ENCODE assay signal across 17 cellular contexts in the genomic region with DNA sequence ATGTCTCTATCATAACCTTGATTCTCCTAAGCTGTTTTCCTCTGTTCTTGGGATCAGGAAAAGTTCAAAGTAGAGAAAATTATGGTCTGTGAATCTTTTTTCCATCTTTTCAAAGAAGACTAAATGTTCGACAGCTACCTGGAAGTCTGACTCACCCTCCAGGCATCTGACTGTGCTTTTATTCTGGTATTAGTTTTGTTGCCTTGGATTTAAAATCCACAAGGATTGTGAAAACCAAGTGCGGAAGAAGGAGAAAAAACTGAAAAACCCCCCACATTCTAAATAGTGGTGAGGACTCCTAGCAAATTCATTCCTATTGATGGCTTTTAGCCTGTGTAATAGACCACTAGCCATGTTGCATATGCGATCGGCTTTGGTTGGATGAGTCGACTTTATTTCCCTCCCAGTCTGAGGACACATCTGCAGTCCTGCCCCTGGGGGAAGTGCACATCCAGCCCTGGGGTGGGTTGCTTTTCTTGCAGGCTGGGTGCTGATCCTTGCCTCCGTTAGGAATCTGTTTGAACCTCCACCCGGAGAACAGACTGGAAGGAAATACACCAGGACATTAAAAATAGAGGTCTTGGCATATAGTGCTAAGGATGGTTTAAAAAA. TPM values are rescaled to one million over a fixed set of nuclear protein-coding genes. Genes with fewer than 3 reads are reported as not detected.
DNase-seq lines count a peak whose midpoint lies in the region; ATAC-seq, FAIRE-seq and TF ChIP-seq lines count a peak whose summit lies in the region.
"Had no signal": no experiment of that assay in that cellular context is flagged by ENCODE, and none has a peak within 500 bp of the region (broad histone marks: within the 10 kb centered on the region; RNA-seq: fewer than 3 reads in every experiment).

No MANE protein-coding gene starts in this region.

- peak; percentile 41 for DNase-seq in activated CD8-positive, alpha-beta memory T cell treated with anti-CD3 and anti-CD28 coated beads, Interleukin-2, amount 50 U/mL, for 48 hours
- DNase-seq in activated CD8-positive, alpha-beta memory T cell treated with anti-CD3 and anti-CD28 coated beads, Interleukin-2, amount 50 U/mL, for 4 hours: no peak
- DNase-seq in astrocyte (ENCODE audit: low read depth): no peak
- DNase-seq in islet precursor cell: peak; percentile 74
- no peak for DNase-seq in NCI-H1105 (lab: John Stamatoyannopoulos, UW)
- DNase-seq in RKO (ENCODE audit: low spot score): no peak
- DNase-seq: activated CD4-positive, alpha-beta T cell treated with anti-CD3 and anti-CD28 coated beads, Interleukin-2, amount 50 U/mL, for 48 hours; MV-4-11; naive thymus-derived CD4-positive, alpha-beta T cell; NCI-H2081 treated with DMSO at 0.1 percent for 48 hours; NCI-H748 treated with DMSO at 0.1 percent for 48 hours; stimulated activated CD4-positive, alpha-beta T cell treated with anti-CD3 and anti-CD28 coated beads, Interleukin-12 subunit alpha, Interleukin-12 subunit beta, amount 100 ng/mL, for 4 hours; stimulated activated naive CD8-positive, alpha-beta T cell treated with anti-CD3 and anti-CD28 coated beads, Interleukin-15, amount 100 ng/mL, for 72 hours had no signal

- H3K4me1 ChIP-seq in astrocyte (ENCODE audit: insufficient read depth, low read length) (no peaks in the 10 kb centered on the region), skeletal muscle tissue (ENCODE audit: control insufficient read depth in 3 of 3, insufficient read depth in 3 of 3, low read length in 3 of 3) (peaks cover 20 to 32% (median 23%) of the 10 kb centered on the region in 3 donors)

- H3K9ac ChIP-seq in astrocyte (ENCODE audit: low read length) (no peak overlapping the region), skeletal muscle tissue (ENCODE audit: low read depth in 1 of 3, low read length in 3 of 3) (no peak overlapping the region)

- H3K36me3 ChIP-seq in astrocyte (ENCODE audit: insufficient read depth, low read length) (no peaks in the 10 kb centered on the region), skeletal muscle tissue (ENCODE audit: control insufficient read depth in 3 of 3, insufficient read depth in 3 of 3, low read length in 3 of 3) (no peaks in the 10 kb centered on the region)

- no peaks in the 10 kb centered on the region for H3K79me2 ChIP-seq in astrocyte (ENCODE audit: insufficient read depth, low read length)

- H3K4me1 Mint-ChIP-seq in astrocyte (ENCODE audit: low read depth, unreplicated experiment): peaks cover 15% of the 10 kb centered on the region
- H3K4me1 Mint-ChIP-seq: IgD-negative memory B cell had no signal

- no peak overlapping the region for H3K4me3 Mint-ChIP-seq in astrocyte (ENCODE audit: unreplicated experiment)
- H3K4me3 Mint-ChIP-seq: CD8-positive, alpha-beta T cell; IgD-negative memory B cell; naive thymus-derived CD4-positive, alpha-beta T cell; stimulated activated naive CD8-positive, alpha-beta T cell treated with anti-CD3 and anti-CD28 coated beads, Interleukin-15, amount 100 ng/mL, for 72 hours had no signal

- no peak for ATAC-seq in HG03342 (IDR thresholded peaks at IDR 0.05; ENCODE audit: unreplicated experiment)
- ATAC-seq: CD8-positive, alpha-beta T cell; naive thymus-derived CD4-positive, alpha-beta T cell; stimulated activated naive CD8-positive, alpha-beta T cell treated with anti-CD3 and anti-CD28 coated beads, Interleukin-15, amount 100 ng/mL, for 72 hours had no signal

- peaks cover 13% of the 10 kb centered on the region for H4K20me1 ChIP-seq in astrocyte (ENCODE audit: insufficient read depth, low read length)

- no peak overlapping the region for H2AFZ ChIP-seq in astrocyte (ENCODE audit: low read depth, low read length)

- peaks cover 2% of the 10 kb centered on the region for H3K27me3 Mint-ChIP-seq in astrocyte (ENCODE audit: low read depth, unreplicated experiment)
- H3K27me3 Mint-ChIP-seq: naive thymus-derived CD4-positive, alpha-beta T cell; stimulated activated naive CD8-positive, alpha-beta T cell treated with anti-CD3 and anti-CD28 coated beads, Interleukin-15, amount 100 ng/mL, for 72 hours had no signal

- H3K9me3 ChIP-seq in astrocyte (ENCODE audit: insufficient read depth, low read depth, low read length): no peaks in the 10 kb centered on the region
- no peaks in the 10 kb centered on the region for H3K9me3 ChIP-seq in skeletal muscle tissue (ENCODE audit: control insufficient read depth in 3 of 3, low read length in 3 of 3)

- H3K27ac ChIP-seq in astrocyte (ENCODE audit: low read depth, low read length) (no peak overlapping the region), skeletal muscle tissue (ENCODE audit: low read depth, low read length) (peak overlapping the region; percentile 67)

- peak overlapping the region; percentile 35 for H3K4me2 ChIP-seq in astrocyte (ENCODE audit: low read length)

- no peak for TF ChIP-seq CTCF in astrocyte (IDR thresholded peaks at IDR 0.05; ENCODE audit: insufficient read depth, low read depth, low read length)

- H3K27me3 ChIP-seq in astrocyte (ENCODE audit: insufficient read depth, low read length): no peaks in the 10 kb centered on the region
- H3K27me3 ChIP-seq in skeletal muscle tissue (ENCODE audit: control insufficient read depth in 3 of 3, insufficient read depth in 3 of 3, low read length in 3 of 3): no peaks in the 10 kb centered on the region

- no peaks in the 10 kb centered on the region for H3K9me3 Mint-ChIP-seq in astrocyte (ENCODE audit: unreplicated experiment)
- H3K9me3 Mint-ChIP-seq: CD8-positive, alpha-beta T cell; IgD-negative memory B cell; naive thymus-derived CD4-positive, alpha-beta T cell; stimulated activated naive CD8-positive, alpha-beta T cell treated with anti-CD3 and anti-CD28 coated beads, Interleukin-15, amount 100 ng/mL, for 72 hours had no signal

- FAIRE-seq in astrocyte (lab: Jason Lieb, UNC): no peak

- H3K36me3 Mint-ChIP-seq in astrocyte (ENCODE audit: low read depth, unreplicated experiment): peaks cover 14% of the 10 kb centered on the region
- H3K36me3 Mint-ChIP-seq: CD8-positive, alpha-beta T cell; naive thymus-derived CD4-positive, alpha-beta T cell had no signal

- H3K27ac Mint-ChIP-seq in astrocyte (ENCODE audit: unreplicated experiment): peak overlapping the region; percentile 92
- H3K27ac Mint-ChIP-seq: IgD-negative memory B cell; stimulated activated naive CD8-positive, alpha-beta T cell treated with anti-CD3 and anti-CD28 coated beads, Interleukin-15, amount 100 ng/mL, for 72 hours had no signal

- H3K4me3 ChIP-seq in astrocyte (ENCODE audit: insufficient read depth, low read depth, low read length) (no peak overlapping the region), skeletal muscle tissue (ENCODE audit: low read length in 3 of 3) (no peak overlapping the region)

RNA-seq across cellular contexts. Expression of gene LDLRAD4, which starts 16.9 kb away (rescaled TPM):
- total RNA-seq in astrocyte: 26.0 and 40.1 TPM in 2 replicates
- total RNA-seq in skeletal muscle tissue: 18.3 TPM

Comparison
In these comparisons a context has a peak if more than half of its experiments do, and no peak if none do; other contexts are left out.
1. DNase-seq: peak in activated CD8-positive, alpha-beta memory T cell treated with anti-CD3 and anti-CD28 coated beads, Interleukin-2, amount 50 U/mL, for 48 hours (single experiment) and islet precursor cell (single experiment); none in activated CD8-positive, alpha-beta memory T cell treated with anti-CD3 and anti-CD28 coated beads, Interleukin-2, amount 50 U/mL, for 4 hours (single experiment), astrocyte (single experiment), NCI-H1105 (single experiment) and RKO (single experiment).